8 cellular contexts compared by ENCODE assay signal in genomic region chr1:21255284-21255942, GRCh38. TPM values are rescaled to one million over a fixed set of nuclear protein-coding genes. Genes with fewer than 3 reads are reported as not detected.
DNase-seq lines count a peak whose midpoint lies in the region; ATAC-seq, FAIRE-seq and TF ChIP-seq lines count a peak whose summit lies in the region.

No MANE protein-coding gene starts in this region.

- H4K20me1 ChIP-seq in keratinocyte (ENCODE audit: control insufficient read depth, extremely low read depth, insufficient read depth, low read length), result no peaks in the 10 kb centered on the region

- peak; percentile 83 for FAIRE-seq in keratinocyte (lab: Jason Lieb, UNC)

- H3K36me3 ChIP-seq in keratinocyte (ENCODE audit: control insufficient read depth in 2 of 2, extremely low read depth in 1 of 2, insufficient read depth in 2 of 2, low read length in 2 of 2), result peaks cover 10 to 11% of the 10 kb centered on the region in 2 experiments

- H3K4me1 ChIP-seq in keratinocyte (ENCODE audit: control insufficient read depth, extremely low read depth, insufficient read depth, low read length), result peaks cover 32% of the 10 kb centered on the region

- no peaks in the 10 kb centered on the region for H3K9me3 ChIP-seq in keratinocyte (ENCODE audit: control insufficient read depth, low read depth, low read length)

- H3K9me1 ChIP-seq in keratinocyte (ENCODE audit: control insufficient read depth, extremely low read depth, insufficient read depth, low read length), result no peaks in the 10 kb centered on the region

- TF ChIP-seq CTCF in cardiac fibroblast (IDR thresholded peaks at IDR 0.05; ENCODE audit: low read depth, low read length) (peak; percentile 87), keratinocyte (optimal IDR thresholded peaks at IDR 0.05 in 1 of 3, IDR thresholded peaks at IDR 0.05 in 1 of 3, conservative IDR thresholded peaks at IDR 0.05 in 1 of 3; ENCODE audit: extremely low read depth in 1 of 3, insufficient read depth in 2 of 3, low read length in 3 of 3) (peak in 2 of 3 experiments; percentile 87 to 91)

- no peaks in the 10 kb centered on the region for H3K27me3 ChIP-seq in keratinocyte (ENCODE audit: control insufficient read depth, extremely low read depth, insufficient read depth, low read length)

- H3K4me3 ChIP-seq in cardiac fibroblast (replicated peaks in 1 of 2; ENCODE audit: low read depth in 2 of 2, low read length in 2 of 2) (no peak overlapping the region), keratinocyte (ENCODE audit: control insufficient read depth in 2 of 3, extremely low read depth in 1 of 3, insufficient read depth in 2 of 3, low read depth in 1 of 3, low read length in 3 of 3) (no peak overlapping the region)

- dilution Hi-C loops in keratinocyte (cut with MboI; ENCODE audit: extremely low pct_ligation_motif_present, low sequenced_read_pairs), result no loop called here

- no peak overlapping the region for H3K4me2 ChIP-seq in keratinocyte (ENCODE audit: control insufficient read depth, extremely low read depth, insufficient read depth, low read depth, low read length)

- H3K9ac ChIP-seq in keratinocyte (ENCODE audit: control insufficient read depth, extremely low read depth, insufficient read depth, low read length), result no peak overlapping the region

- no peak overlapping the region for H2AFZ ChIP-seq in keratinocyte (ENCODE audit: control insufficient read depth, low read length)

- no peaks in the 10 kb centered on the region for H3K79me2 ChIP-seq in keratinocyte (ENCODE audit: control insufficient read depth, insufficient read depth, low read length)

- H3K27ac ChIP-seq in keratinocyte (ENCODE audit: control insufficient read depth, insufficient read depth, low read length), result no peak overlapping the region

- DNase-seq in AG08395 (ENCODE audit: low spot score) (peak; percentile 85), HCEC 1CT (peak; percentile 70), NCI-H446 treated with DMSO at 0.1 percent for 48 hours (lab: John Stamatoyannopoulos, UW) (peak; percentile 82), cardiac fibroblast (ENCODE audit: low read depth in 2 of 2) (peak; percentile 88), keratinocyte (ENCODE audit: low read depth, low spot score) (no peak)
- peak; percentile 69 to 79 (median 76) for DNase-seq in activated CD4-positive, CD25-positive, alpha-beta regulatory T cell (lab: John Stamatoyannopoulos, UW)
- peak; percentile 79 for DNase-seq in stimulated activated CD4-positive, alpha-beta T cell treated with anti-CD3 and anti-CD28 coated beads, Interleukin-1b, Interleukin-23, amount 100 ng/mL, for 48 hours

- ATAC-seq in GM19351 (IDR thresholded peaks at IDR 0.05; ENCODE audit: unreplicated experiment), result no peak

RNA-seq across cellular contexts. Expression of gene ECE1, which starts 34.9 kb away (rescaled TPM):
- polyA plus RNA-seq in keratinocyte, result 30.9 to 59.1 TPM (median 55.5 TPM) in 3 replicates
- 25.1 TPM for polyA plus RNA-seq in keratinocyte (2011; ENCODE audit: low read depth)
- 27.2 and 30.0 TPM in 2 replicates for polyA plus RNA-seq in keratinocyte (2011; cell fraction: cytosol; rRNA removed)
- 101 and 110 TPM in 2 replicates for polyA plus RNA-seq in keratinocyte (2011; cell fraction: nucleus; rRNA removed)
- polyA plus RNA-seq in keratinocyte (2012; ENCODE audit: low replicate concordance), result 28.3 and 58.7 TPM in 2 replicates
- polyA minus RNA-seq in keratinocyte, result 30.9 to 124 TPM (median 45.5 TPM) in 3 replicates
- 38.0 TPM for polyA minus RNA-seq in keratinocyte (2011; cell fraction: cytosol; rRNA and poly(A)+ RNA removed)
- polyA minus RNA-seq in keratinocyte (2011; cell fraction: nucleus; rRNA and poly(A)+ RNA removed), result 86.6 and 113 TPM in 2 replicates
